Comparison of ENCODE assay signal across 8 cellular contexts in genomic region chr10:89389254-89389653, GRCh38. TPM values are rescaled to one million over a fixed set of nuclear protein-coding genes. Genes with fewer than 3 reads are reported as not detected.
DNase-seq lines count a peak whose midpoint lies in the region; ATAC-seq, FAIRE-seq and TF ChIP-seq lines count a peak whose summit lies in the region.

No MANE protein-coding gene starts in this region.

- H2AFZ ChIP-seq in HepG2 (ENCODE audit: low read length): no peak overlapping the region

- no peak overlapping the region for H3K9ac ChIP-seq in HepG2 (ENCODE audit: insufficient read depth, low read depth, low read length)

- no peaks in the 10 kb centered on the region for H3K79me2 ChIP-seq in HepG2 (ENCODE audit: insufficient read depth, low read length)

- TF ChIP-seq EP300 in HepG2 (IDR thresholded peaks at IDR 0.05; ENCODE audit: low read depth in 2 of 2, low read length in 2 of 2) (no peak), HepG2 (CRISPR knock-in tag; IDR thresholded peaks at IDR 0.05; ENCODE audit: borderline replicate concordance) (no peak)

- in situ Hi-C loops in HepG2 (cut with HindIII; ENCODE audit: extremely low pct_ligation_motif_present, low pct_unique_long_range_greater_than_20kb): no loop called here

- H3K4me2 ChIP-seq in HepG2 (ENCODE audit: low read depth, low read length): no peak overlapping the region

- H3K4me3 ChIP-seq in BJ (ENCODE audit: low read depth, low read length) (no peak overlapping the region), WERI-Rb-1 (ENCODE audit: low read depth, low read length) (no peak overlapping the region), HepG2 (replicated peaks in 1 of 3; ENCODE audit: insufficient read depth in 1 of 3, low read depth in 2 of 3, low read length in 3 of 3) (no peak overlapping the region)

- BruUV-seq in HepG2 (replicated peaks; lab: Mats Ljungman, UMichigan): no TSS peak

- intact Hi-C loops in HepG2 (cut with micrococcal nuclease; ENCODE audit: unreplicated experiment): loop anchor here (1.0 kb wide), 1 partner anchor 96 kb away; no protein-coding TSS in a partner anchor

- DNase-seq in BJ (ENCODE audit: low read depth): no peak
- DNase-seq in H4 (ENCODE audit: low spot score): peak; percentile 24
- DNase-seq in WERI-Rb-1: no peak
- peak; percentile 35 for DNase-seq in HepG2 (ENCODE audit: low spot score)
- DNase-seq in NCI-H446 treated with DMSO at 0.1 percent for 48 hours (lab: John Stamatoyannopoulos, UW): no peak
- DNase-seq in activated naive CD4-positive, alpha-beta T cell treated with anti-CD3 and anti-CD28 coated beads, Interleukin-2, amount 50 U/mL, for 16 hours: no peak

- H3K9me3 ChIP-seq in WERI-Rb-1 (ENCODE audit: severe bottlenecking): no peaks in the 10 kb centered on the region
- no peaks in the 10 kb centered on the region for H3K9me3 ChIP-seq in HepG2 (ENCODE audit: low read length)

- no peak for FAIRE-seq in HepG2 (lab: Jason Lieb, UNC)

- peaks cover 10% of the 10 kb centered on the region for H3K4me1 ChIP-seq in HepG2 (ENCODE audit: insufficient read depth, low read length)

- no peaks in the 10 kb centered on the region for H4K20me1 ChIP-seq in HepG2 (ENCODE audit: insufficient read depth, low read length)

- no peak; the same call in 1 of the 2 replicates for TF ChIP-seq RAD21 in HepG2 (CRISPR knock-in tag; IDR thresholded peaks at IDR 0.05)

- no peak for TF ChIP-seq POLR2A in HepG2 (IDR thresholded peaks at IDR 0.05; ENCODE audit: insufficient read depth in 1 of 2, low read depth in 2 of 2, low read length in 2 of 2)

- ATAC-seq in HepG2: peak; percentile 48; the same call in 2 of the 3 replicates
- ATAC-seq in HG03097 (IDR thresholded peaks at IDR 0.05; ENCODE audit: low FRiP score, unreplicated experiment): no peak
- ATAC-seq in HG03565 (IDR thresholded peaks at IDR 0.05; ENCODE audit: unreplicated experiment): no peak

- H3K27me3 ChIP-seq in BJ (ENCODE audit: control insufficient read depth, insufficient read depth, low read length): no peaks in the 10 kb centered on the region
- H3K27me3 ChIP-seq in WERI-Rb-1 (ENCODE audit: insufficient read depth, low read depth, severe bottlenecking): no peaks in the 10 kb centered on the region
- H3K27me3 ChIP-seq in HepG2 (ENCODE audit: control insufficient read depth in 1 of 2, insufficient read depth in 2 of 2, low read length in 2 of 2): no peaks in the 10 kb centered on the region

- 35% methylated on average over 1 of the region's 1 CpG for WGBS in HepG2 (ENCODE audit: low lambda C conversion rate)

- no peaks in the 10 kb centered on the region for H3K36me3 ChIP-seq in BJ (ENCODE audit: control insufficient read depth, insufficient read depth, low read length)
- H3K36me3 ChIP-seq in WERI-Rb-1: no peaks in the 10 kb centered on the region
- no peaks in the 10 kb centered on the region for H3K36me3 ChIP-seq in HepG2 (replicated peaks in 1 of 2; ENCODE audit: control insufficient read depth in 1 of 2, insufficient read depth in 2 of 2, low read length in 2 of 2)

- no peak overlapping the region for H3K27ac ChIP-seq in WERI-Rb-1
- H3K27ac ChIP-seq in HepG2 (ENCODE audit: extremely low read length, insufficient read depth, low read length): no peak overlapping the region

- POLR2A ChIA-PET in BJ (lab: Charles Lee): no interaction called here
- POLR2A ChIA-PET in HepG2 (lab: Yijun Ruan, JAX): no interaction called here

- CTCF ChIA-PET in BJ (lab: Yijun Ruan, JAX) (interaction anchor here (0.6 to 1.8 kb wide), 7 partner anchors 11 to 131 kb away, joined by 3 to 7 read pairs (median 3); partner anchors contain the start of gene IFIT5), HepG2 (lab: Yijun Ruan, JAX; ENCODE audit: low intra/inter-chr PET ratio, low total read pairs) (interaction anchor here (1.7 kb wide), 1 partner anchor 96 kb away, joined by 4 read pairs; no protein-coding TSS in a partner anchor)

- peak; percentile 47 for TF ChIP-seq CTCF in BJ (IDR thresholded peaks at IDR 0.05; ENCODE audit: insufficient read depth, low read depth, low read length)
- TF ChIP-seq CTCF in WERI-Rb-1 (IDR thresholded peaks at IDR 0.05; ENCODE audit: low read depth, low read length): peak; percentile 37; the same call in 1 of the 2 replicates
- TF ChIP-seq CTCF in HepG2 (CRISPR knock-in tag; IDR thresholded peaks at IDR 0.05): peak; percentile 73

RNA-seq across cellular contexts. Expression of gene IFIT1, which starts 3.2 kb away (rescaled TPM):
- 25.1 and 44.9 TPM in 2 replicates for polyA plus RNA-seq in BJ (2011; rRNA removed)
- 6.6 and 8.2 TPM in 2 replicates for polyA minus RNA-seq in BJ (2011; rRNA and poly(A)+ RNA removed)
- total RNA-seq in H4 (2014; rRNA removed; shearing (Covaris generic)): 102 and 123 TPM in 2 replicates
- 5.5 and 7.5 TPM in 2 replicates for total RNA-seq in HepG2 (2016; rRNA removed; fragmentation: Illumina TruSeq; extraction: Trizol)
- total RNA-seq in HepG2 (2016; cell fraction: cytosol; rRNA removed; fragmentation: Illumina TruSeq; extraction: Trizol; ENCODE audit: low read depth): 1.0 and 1.2 TPM in 2 replicates
- 5.3 and 6.9 TPM in 2 replicates for total RNA-seq in HepG2 (2016; cell fraction: insoluble cytoplasmic fraction; rRNA removed; fragmentation: Illumina TruSeq; extraction: Trizol)
- total RNA-seq in HepG2 (2016; cell fraction: membrane; rRNA removed; fragmentation: Illumina TruSeq; extraction: Trizol): 1.8 and 2.7 TPM in 2 replicates
- 1.7 and 2.9 TPM in 2 replicates for total RNA-seq in HepG2 (2016; cell fraction: nucleus; rRNA removed; fragmentation: Illumina TruSeq; extraction: Trizol)
- polyA plus RNA-seq in HepG2 (2011; rRNA removed): 1.2 and 1.5 TPM in 2 replicates
- 0.64 and 1.2 TPM in 2 replicates for polyA plus RNA-seq in HepG2 (2011; cell fraction: cytosol; rRNA removed)
- 0.21 and 0.61 TPM in 2 replicates for polyA plus RNA-seq in HepG2 (2011; cell fraction: nucleus; rRNA removed)
- polyA plus RNA-seq in HepG2 (2012): 1.6 and 3.8 TPM in 2 replicates
- 0.47 and 0.49 TPM in 2 replicates for polyA plus RNA-seq in HepG2 (2016; cell fraction: cytosol; fragmentation: Illumina TruSeq; extraction: Trizol; ENCODE audit: low read depth)
- polyA plus RNA-seq in HepG2 (2016; cell fraction: insoluble cytoplasmic fraction; fragmentation: Illumina TruSeq; extraction: Trizol; ENCODE audit: low read depth): 6.6 and 7.5 TPM in 2 replicates
- 0.80 and 0.81 TPM in 2 replicates for polyA plus RNA-seq in HepG2 (2016; cell fraction: membrane; fragmentation: Illumina TruSeq; extraction: Trizol; ENCODE audit: low read depth)
- 2.6 and 2.9 TPM in 2 replicates for polyA plus RNA-seq in HepG2 (2016; cell fraction: nucleus; fragmentation: Illumina TruSeq; extraction: Trizol; ENCODE audit: insufficient read depth, low read depth)
- 0.12 and 1.4 TPM in 2 replicates for polyA minus RNA-seq in HepG2 (2011; rRNA and poly(A)+ RNA removed; ENCODE audit: low replicate concordance)
- polyA minus RNA-seq in HepG2 (2011; cell fraction: cytosol; rRNA and poly(A)+ RNA removed): 0.79 and 1.1 TPM in 2 replicates
- polyA minus RNA-seq in HepG2 (2011; cell fraction: nucleus; rRNA and poly(A)+ RNA removed): 0.64 and 1.4 TPM in 2 replicates

RNA-seq across cellular contexts. Expression of gene IFIT1B, which starts 11.4 kb away (rescaled TPM):
- not detected in 2 replicates for polyA plus RNA-seq in BJ (2011; rRNA removed)
- polyA minus RNA-seq in BJ (2011; rRNA and poly(A)+ RNA removed): not detected in 2 replicates
- 0.12 TPM in 1 of 2 replicates, not detected in the other for total RNA-seq in H4 (2014; rRNA removed; shearing (Covaris generic))
- total RNA-seq in HepG2 (2016; rRNA removed; fragmentation: Illumina TruSeq; extraction: Trizol): not detected in 2 replicates
- not detected in 2 replicates for total RNA-seq in HepG2 (2016; cell fraction: cytosol; rRNA removed; fragmentation: Illumina TruSeq; extraction: Trizol; ENCODE audit: low read depth)
- total RNA-seq in HepG2 (2016; cell fraction: insoluble cytoplasmic fraction; rRNA removed; fragmentation: Illumina TruSeq; extraction: Trizol): not detected in 2 replicates
- not detected in 2 replicates for total RNA-seq in HepG2 (2016; cell fraction: membrane; rRNA removed; fragmentation: Illumina TruSeq; extraction: Trizol)
- total RNA-seq in HepG2 (2016; cell fraction: nucleus; rRNA removed; fragmentation: Illumina TruSeq; extraction: Trizol): not detected in 2 replicates
- polyA plus RNA-seq in HepG2 (2011; rRNA removed): not detected in 2 replicates
- polyA plus RNA-seq in HepG2 (2011; cell fraction: cytosol; rRNA removed): not detected in 2 replicates
- polyA plus RNA-seq in HepG2 (2011; cell fraction: nucleus; rRNA removed): not detected in 2 replicates
- not detected in 2 replicates for polyA plus RNA-seq in HepG2 (2012)
- not detected in 2 replicates for polyA plus RNA-seq in HepG2 (2016; cell fraction: cytosol; fragmentation: Illumina TruSeq; extraction: Trizol; ENCODE audit: low read depth)
- polyA plus RNA-seq in HepG2 (2016; cell fraction: insoluble cytoplasmic fraction; fragmentation: Illumina TruSeq; extraction: Trizol; ENCODE audit: low read depth): not detected in 2 replicates
- not detected in 2 replicates for polyA plus RNA-seq in HepG2 (2016; cell fraction: membrane; fragmentation: Illumina TruSeq; extraction: Trizol; ENCODE audit: low read depth)
- not detected in 2 replicates for polyA plus RNA-seq in HepG2 (2016; cell fraction: nucleus; fragmentation: Illumina TruSeq; extraction: Trizol; ENCODE audit: insufficient read depth, low read depth)
- not detected in 2 replicates for polyA minus RNA-seq in HepG2 (2011; rRNA and poly(A)+ RNA removed; ENCODE audit: low replicate concordance)
- not detected in 2 replicates for polyA minus RNA-seq in HepG2 (2011; cell fraction: cytosol; rRNA and poly(A)+ RNA removed)
- polyA minus RNA-seq in HepG2 (2011; cell fraction: nucleus; rRNA and poly(A)+ RNA removed): not detected in 2 replicates

RNA-seq across cellular contexts. Expression of gene IFIT5, which starts 25.1 kb away (rescaled TPM):
- polyA plus RNA-seq in BJ (2011; rRNA removed): 6.5 and 13.9 TPM in 2 replicates
- 5.6 and 6.6 TPM in 2 replicates for polyA minus RNA-seq in BJ (2011; rRNA and poly(A)+ RNA removed)
- 34.9 and 41.6 TPM in 2 replicates for total RNA-seq in H4 (2014; rRNA removed; shearing (Covaris generic))
- total RNA-seq in HepG2 (2016; rRNA removed; fragmentation: Illumina TruSeq; extraction: Trizol): 8.3 and 12.5 TPM in 2 replicates
- total RNA-seq in HepG2 (2016; cell fraction: cytosol; rRNA removed; fragmentation: Illumina TruSeq; extraction: Trizol; ENCODE audit: low read depth): 1.0 and 1.1 TPM in 2 replicates
- 8.2 and 12.7 TPM in 2 replicates for total RNA-seq in HepG2 (2016; cell fraction: insoluble cytoplasmic fraction; rRNA removed; fragmentation: Illumina TruSeq; extraction: Trizol)
- total RNA-seq in HepG2 (2016; cell fraction: membrane; rRNA removed; fragmentation: Illumina TruSeq; extraction: Trizol): 3.3 and 4.0 TPM in 2 replicates
- 5.6 and 6.4 TPM in 2 replicates for total RNA-seq in HepG2 (2016; cell fraction: nucleus; rRNA removed; fragmentation: Illumina TruSeq; extraction: Trizol)
- polyA plus RNA-seq in HepG2 (2011; rRNA removed): 2.1 and 2.2 TPM in 2 replicates
- polyA plus RNA-seq in HepG2 (2011; cell fraction: cytosol; rRNA removed): 1.0 and 1.7 TPM in 2 replicates
- 0.74 and 0.78 TPM in 2 replicates for polyA plus RNA-seq in HepG2 (2011; cell fraction: nucleus; rRNA removed)
- polyA plus RNA-seq in HepG2 (2012): 2.6 and 4.0 TPM in 2 replicates
- 0.29 and 0.33 TPM in 2 replicates for polyA plus RNA-seq in HepG2 (2016; cell fraction: cytosol; fragmentation: Illumina TruSeq; extraction: Trizol; ENCODE audit: low read depth)
- 9.9 and 10.7 TPM in 2 replicates for polyA plus RNA-seq in HepG2 (2016; cell fraction: insoluble cytoplasmic fraction; fragmentation: Illumina TruSeq; extraction: Trizol; ENCODE audit: low read depth)
- polyA plus RNA-seq in HepG2 (2016; cell fraction: membrane; fragmentation: Illumina TruSeq; extraction: Trizol; ENCODE audit: low read depth): 1.1 TPM in 2 replicates
- polyA plus RNA-seq in HepG2 (2016; cell fraction: nucleus; fragmentation: Illumina TruSeq; extraction: Trizol; ENCODE audit: insufficient read depth, low read depth): 4.2 TPM in 2 replicates
- polyA minus RNA-seq in HepG2 (2011; rRNA and poly(A)+ RNA removed; ENCODE audit: low replicate concordance): 0.96 and 1.1 TPM in 2 replicates
- 2.8 and 3.6 TPM in 2 replicates for polyA minus RNA-seq in HepG2 (2011; cell fraction: cytosol; rRNA and poly(A)+ RNA removed)
- 4.4 and 8.3 TPM in 2 replicates for polyA minus RNA-seq in HepG2 (2011; cell fraction: nucleus; rRNA and poly(A)+ RNA removed)

Comparison
In these comparisons a context has a peak if more than half of its experiments do, and no peak if none do; other contexts are left out.
1. DNase-seq: peak in H4 (single experiment) and HepG2 (single experiment); none in BJ (single experiment), WERI-Rb-1 (single experiment), NCI-H446 treated with DMSO at 0.1 percent for 48 hours (single experiment) and activated naive CD4-positive, alpha-beta T cell treated with anti-CD3 and anti-CD28 coated beads, Interleukin-2, amount 50 U/mL, for 16 hours (single experiment).
2. RNA of gene IFIT1, which starts 3.2 kb away (total RNA-seq): 102 to 123 TPM in H4; 1.0 to 7.5 TPM in HepG2; every median in the first group is over 10 times any median in the second.
3. Peak in every context shown above with its lines, with median percentiles within 50 percentile points of each other: CTCF ChIP-seq.